9 cellular contexts compared by ENCODE assay signal in the genomic region with DNA sequence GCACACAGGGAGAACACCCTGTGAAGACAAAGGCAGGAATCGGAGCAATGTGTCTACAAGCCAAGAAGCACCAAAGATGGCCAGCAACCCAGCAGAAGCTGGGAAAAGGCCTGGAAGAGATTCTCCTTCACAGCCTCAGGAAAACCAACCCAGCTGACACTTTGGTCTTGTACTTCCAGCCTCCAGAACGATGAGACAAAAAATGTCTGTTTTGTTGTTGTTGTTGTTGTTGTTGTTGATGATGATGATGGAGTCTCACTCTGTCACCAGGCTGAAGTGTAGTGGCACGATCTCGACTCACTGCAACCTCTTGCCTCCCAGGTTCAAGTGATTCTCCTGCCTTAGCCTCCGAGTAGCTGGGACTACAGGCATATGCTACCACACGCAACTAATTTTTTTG.
"Had no signal": no experiment of that assay in that cellular context is flagged by ENCODE, and none has a peak within 500 bp of the region (broad histone marks: within the 10 kb centered on the region; RNA-seq: fewer than 3 reads in every experiment).

No MANE protein-coding gene starts in this region.

- H2AFZ ChIP-seq: GM23338 had no signal

- H3K4me3 Mint-ChIP-seq: GM23338, HFFc6 had no signal

- H3K4me3 ChIP-seq: GM23338 had no signal

- DNase-seq: H7, HCEC 1CT, HFFc6, IMR-90, Karpas-422, KBM-7 had no signal

- H3K4me2 ChIP-seq: GM23338, KMS-11 had no signal

- H3K27ac Mint-ChIP-seq: GM23338, HFFc6 had no signal

- H3K9ac ChIP-seq: KMS-11 had no signal

- H3K27ac ChIP-seq: HL-60, KMS-11 had no signal

- ATAC-seq: GM23338 had no signal
